8 cellular contexts compared by ENCODE assay signal in the genomic region with DNA sequence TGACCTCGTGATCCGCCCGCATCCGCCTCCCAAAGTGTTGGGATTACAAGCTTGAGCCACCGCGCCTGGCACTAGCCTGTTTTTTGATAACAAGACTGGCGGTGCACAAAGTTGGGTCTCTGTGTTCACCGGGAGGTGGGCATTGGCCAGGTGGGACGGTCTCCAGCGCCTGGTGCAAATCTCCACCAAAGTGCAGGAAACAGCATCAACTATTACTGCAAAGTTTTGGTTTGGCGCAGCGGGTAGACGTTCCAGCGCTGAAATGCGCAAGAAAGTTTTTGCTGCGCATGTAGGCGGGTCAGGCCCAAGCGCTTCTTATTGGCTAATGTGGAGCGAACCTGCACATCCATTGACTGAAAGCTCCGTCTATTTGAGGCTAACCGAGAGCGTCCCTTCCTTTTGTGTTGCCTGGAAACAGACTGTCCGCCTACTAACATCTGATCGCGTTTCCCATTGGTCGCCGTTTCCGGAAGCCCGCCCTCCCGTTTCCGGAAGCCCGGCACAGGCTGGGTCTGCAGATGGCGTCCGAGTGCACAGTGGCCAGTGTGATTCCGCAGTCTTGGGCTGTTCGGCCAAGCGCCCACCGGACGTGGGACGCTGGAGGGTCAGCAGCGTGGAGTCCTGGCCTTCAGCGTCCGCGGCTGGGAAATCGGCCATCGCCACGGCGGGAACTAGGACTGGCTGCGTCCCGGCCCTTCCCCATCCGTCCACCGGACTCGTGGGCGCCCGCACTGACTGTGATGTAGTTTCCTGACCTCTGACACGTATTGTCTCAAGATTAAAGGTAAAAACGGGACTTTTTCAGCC. TPM values are rescaled to one million over a fixed set of nuclear protein-coding genes. Genes with fewer than 3 reads are reported as not detected.
A peak's percentile ranks its signal among the peaks of the same experiment; 100 is the strongest.
DNase-seq lines count a peak whose midpoint lies in the region; ATAC-seq, FAIRE-seq and TF ChIP-seq lines count a peak whose summit lies in the region.

No MANE protein-coding gene starts in this region.

- TF ChIP-seq CTCF in DOHH2 (IDR thresholded peaks at IDR 0.05; ENCODE audit: low read depth, low read length, poor library complexity, severe bottlenecking) (peak; percentile 53), fibroblast of lung (conservative IDR thresholded peaks at IDR 0.05 in 1 of 2, IDR thresholded peaks at IDR 0.05 in 1 of 2; ENCODE audit: low read depth in 1 of 2, low read length in 2 of 2) (peak; percentile 33 to 44)

- H3K4me3 ChIP-seq in DOHH2 (ENCODE audit: low read length) (peak overlapping the region; percentile 97), fibroblast of lung (replicated peaks in 1 of 4; ENCODE audit: control extremely low read depth in 1 of 4, insufficient read depth in 1 of 4, low read depth in 3 of 4, low read length in 4 of 4) (peak overlapping the region; percentile 66 to 99 (median 92))
- peak overlapping the region; percentile 99 for H3K4me3 ChIP-seq in naive thymus-derived CD4-positive, alpha-beta T cell (ENCODE audit: low read length)

- H3K27ac Mint-ChIP-seq in naive thymus-derived CD4-positive, alpha-beta T cell: peak overlapping the region; percentile 88 to 99 (median 97)
- H3K27ac Mint-ChIP-seq in stimulated activated naive B cell treated with anti-CD40 and anti-IgM and Interleukin-4, amounts not matched to agents 10 μg/mL and 1 μg/mL and 100 μg/mL, for 72 hours: peak overlapping the region; percentile 99

- peak; percentile 95 for DNase-seq in RCC 7860 (ENCODE audit: low spot score)
- peak; percentile 83 to 91 for DNase-seq in activated T-helper 1 cell treated with anti-CD3 and anti-CD28 coated beads, Interleukin-2, amount 50 U/mL, for 16 hours (ENCODE audit: low read depth in 1 of 2, low spot score in 1 of 2)
- peak; percentile 99 to 100 for DNase-seq in fibroblast of lung (ENCODE audit: low read depth in 2 of 2)
- DNase-seq in naive thymus-derived CD4-positive, alpha-beta T cell: peak; percentile 79 to 96 (median 94)
- peak; percentile 95 for DNase-seq in stimulated activated naive B cell treated with anti-CD40 and anti-IgM and Interleukin-4, amounts not matched to agents 10 μg/mL and 1 μg/mL and 100 μg/mL, for 72 hours

- no peaks in the 10 kb centered on the region for H3K27me3 ChIP-seq in DOHH2 (ENCODE audit: control insufficient read depth, low read length)
- H3K27me3 ChIP-seq in fibroblast of lung (ENCODE audit: control insufficient read depth, insufficient read depth, low read length): no peaks in the 10 kb centered on the region
- H3K27me3 ChIP-seq in naive thymus-derived CD4-positive, alpha-beta T cell (ENCODE audit: control insufficient read depth in 2 of 2, insufficient read depth in 2 of 2, low read length in 2 of 2): no peaks in the 10 kb centered on the region

- peaks cover 6 to 49% (median 26%) of the 10 kb centered on the region in 11 donors for H3K9me3 Mint-ChIP-seq in naive thymus-derived CD4-positive, alpha-beta T cell
- peaks cover 3 to 5% of the 10 kb centered on the region in 2 donors for H3K9me3 Mint-ChIP-seq in stimulated activated naive B cell treated with anti-CD40 and anti-IgM and Interleukin-4, amounts not matched to agents 10 μg/mL and 1 μg/mL and 100 μg/mL, for 72 hours

- POLR2A ChIA-PET in naive thymus-derived CD4-positive, alpha-beta T cell (lab: Charles Lee): interaction anchor here (0.6 to 1.8 kb wide), 10 partner anchors 17 to 676 kb away, joined by 3 to 16 read pairs (median 5); a partner anchor contains a TSS

- peaks cover 0 to 10% (median 7%) of the 10 kb centered on the region in 5 donors for H3K27me3 Mint-ChIP-seq in naive thymus-derived CD4-positive, alpha-beta T cell
- H3K27me3 Mint-ChIP-seq in stimulated activated naive B cell treated with anti-CD40 and anti-IgM and Interleukin-4, amounts not matched to agents 10 μg/mL and 1 μg/mL and 100 μg/mL, for 72 hours: peaks cover 0 to 6% of the 10 kb centered on the region in 2 donors

- H3K4me2 ChIP-seq in DOHH2 (ENCODE audit: low read length): peak overlapping the region; percentile 81
- peak overlapping the region; percentile 88 for H3K4me2 ChIP-seq in fibroblast of lung (ENCODE audit: extremely low read depth, insufficient read depth, low read length)

- H3K36me3 Mint-ChIP-seq in naive thymus-derived CD4-positive, alpha-beta T cell: peaks cover 15 to 44% (median 36%) of the 10 kb centered on the region in 5 donors
- peaks cover 23 to 39% of the 10 kb centered on the region in 2 donors for H3K36me3 Mint-ChIP-seq in stimulated activated naive B cell treated with anti-CD40 and anti-IgM and Interleukin-4, amounts not matched to agents 10 μg/mL and 1 μg/mL and 100 μg/mL, for 72 hours

- intact Hi-C loops in naive thymus-derived CD4-positive, alpha-beta T cell (cut with micrococcal nuclease): loop anchor here (1.0 to 10.0 kb wide), 22 partner anchors 17 to 1202 kb away; a partner anchor contains a TSS

- peaks cover 4% of the 10 kb centered on the region; the same call in 1 of the 2 replicates for H3K36me3 ChIP-seq in DOHH2 (ENCODE audit: control insufficient read depth, low read length)
- peaks cover 17% of the 10 kb centered on the region for H3K36me3 ChIP-seq in KOPT-K1 (ENCODE audit: insufficient read depth, low read length)
- H3K36me3 ChIP-seq in fibroblast of lung (ENCODE audit: control insufficient read depth, insufficient read depth, low read length): no peaks in the 10 kb centered on the region
- peaks cover 0 to 8% (median 0%) of the 10 kb centered on the region in 3 experiments for H3K36me3 ChIP-seq in naive thymus-derived CD4-positive, alpha-beta T cell (ENCODE audit: control insufficient read depth in 2 of 3, insufficient read depth in 3 of 3, low read length in 3 of 3)

- ATAC-seq in GM21786 (IDR thresholded peaks at IDR 0.05; ENCODE audit: unreplicated experiment): peak; percentile 93
- peak; percentile 98 for ATAC-seq in naive thymus-derived CD4-positive, alpha-beta T cell
- ATAC-seq in stimulated activated naive B cell treated with anti-CD40 and anti-IgM and Interleukin-4, amounts not matched to agents 10 μg/mL and 1 μg/mL and 100 μg/mL, for 72 hours (replicated peaks): peak; percentile 94 to 96

- H3K27ac ChIP-seq in DOHH2 (ENCODE audit: low read depth, low read length) (no peak overlapping the region), KOPT-K1 (ENCODE audit: low read depth, low read length, poor library complexity, severe bottlenecking) (peak overlapping the region; percentile 73), fibroblast of lung (ENCODE audit: insufficient read depth, low read length) (peak overlapping the region; percentile 86)
- peak overlapping the region; percentile 91 for H3K27ac ChIP-seq in naive thymus-derived CD4-positive, alpha-beta T cell (ENCODE audit: low read depth, low read length)

- FAIRE-seq in RCC 7860 (lab: Jason Lieb, UNC): peak; percentile 79

- H3K79me2 ChIP-seq in DOHH2 (ENCODE audit: control insufficient read depth, low read length) (peaks cover 16% of the 10 kb centered on the region), fibroblast of lung (ENCODE audit: control insufficient read depth, insufficient read depth, low read length) (peaks cover 13% of the 10 kb centered on the region)

- H4K20me1 ChIP-seq in DOHH2 (ENCODE audit: control insufficient read depth, insufficient read depth, low read depth, low read length): no peaks in the 10 kb centered on the region
- no peaks in the 10 kb centered on the region for H4K20me1 ChIP-seq in fibroblast of lung (ENCODE audit: control insufficient read depth, extremely low read depth, insufficient read depth, low read length)

- CTCF ChIA-PET in naive thymus-derived CD4-positive, alpha-beta T cell (lab: Charles Lee): no interaction called here

- no peaks in the 10 kb centered on the region for H3F3A ChIP-seq in DOHH2 (ENCODE audit: control insufficient read depth, insufficient read depth)

- peak overlapping the region; percentile 99 for H2AFZ ChIP-seq in fibroblast of lung (ENCODE audit: low read length)

- H3K9me3 ChIP-seq in DOHH2 (ENCODE audit: control insufficient read depth, insufficient read depth, low read length): peaks cover 17% of the 10 kb centered on the region
- no peaks in the 10 kb centered on the region for H3K9me3 ChIP-seq in KOPT-K1 (ENCODE audit: insufficient read depth, low read length, poor library complexity, severe bottlenecking)
- no peaks in the 10 kb centered on the region for H3K9me3 ChIP-seq in fibroblast of lung (ENCODE audit: control insufficient read depth, insufficient read depth, low read depth, low read length)
- H3K9me3 ChIP-seq in naive thymus-derived CD4-positive, alpha-beta T cell (ENCODE audit: control insufficient read depth in 2 of 3, low read length in 3 of 3): peaks cover 0 to 7% (median 0%) of the 10 kb centered on the region in 3 experiments

- H3K4me1 ChIP-seq in DOHH2 (ENCODE audit: control insufficient read depth, low read length): peaks cover 5% of the 10 kb centered on the region
- H3K4me1 ChIP-seq in fibroblast of lung (ENCODE audit: control insufficient read depth, extremely low read depth, insufficient read depth, low read length): no peaks in the 10 kb centered on the region
- peaks cover 7 to 17% of the 10 kb centered on the region in 2 donors for H3K4me1 ChIP-seq in naive thymus-derived CD4-positive, alpha-beta T cell (ENCODE audit: control insufficient read depth in 2 of 2, insufficient read depth in 2 of 2, low read length in 2 of 2)

- H3K4me1 Mint-ChIP-seq in naive thymus-derived CD4-positive, alpha-beta T cell: peaks cover 19 to 60% (median 51%) of the 10 kb centered on the region in 7 donors
- H3K4me1 Mint-ChIP-seq in stimulated activated naive B cell treated with anti-CD40 and anti-IgM and Interleukin-4, amounts not matched to agents 10 μg/mL and 1 μg/mL and 100 μg/mL, for 72 hours: peaks cover 24 to 43% of the 10 kb centered on the region in 2 donors

- H3K4me3 Mint-ChIP-seq in naive thymus-derived CD4-positive, alpha-beta T cell: peak overlapping the region; percentile 92 to 99 (median 96)
- H3K4me3 Mint-ChIP-seq in stimulated activated naive B cell treated with anti-CD40 and anti-IgM and Interleukin-4, amounts not matched to agents 10 μg/mL and 1 μg/mL and 100 μg/mL, for 72 hours: peak overlapping the region; percentile 97 to 99

- H3K9me2 ChIP-seq in DOHH2 (replicated peaks; ENCODE audit: control insufficient read depth, low read length): no peaks in the 10 kb centered on the region

- peak overlapping the region; percentile 90 for H3K9ac ChIP-seq in fibroblast of lung (ENCODE audit: insufficient read depth, low read length)

RNA-seq across cellular contexts. Expression of a gene that starts 53.3 kb away (rescaled TPM):
- 6.6 and 8.2 TPM in 2 replicates for total RNA-seq in fibroblast of lung
- 4.1 and 4.6 TPM in 2 replicates for polyA plus RNA-seq in fibroblast of lung
- 2.7 and 3.2 TPM in 2 replicates for polyA plus RNA-seq in fibroblast of lung (2012)
- polyA minus RNA-seq in fibroblast of lung (ENCODE audit: low replicate concordance): 0.67 and 2.3 TPM in 2 replicates
- 10 to 100 TPM in 3 of 5 experiments, 1 to 10 TPM in 2; 5.6 to 13.6 (median 13.2) TPM for total RNA-seq in naive thymus-derived CD4-positive, alpha-beta T cell
- 10 to 100 TPM in 1 of 2 donors, 1 to 10 TPM in 1; 8.2 to 11.9 TPM for polyA plus RNA-seq in naive thymus-derived CD4-positive, alpha-beta T cell
